ENCODE assay signal across 8 cellular contexts in the genomic region with DNA sequence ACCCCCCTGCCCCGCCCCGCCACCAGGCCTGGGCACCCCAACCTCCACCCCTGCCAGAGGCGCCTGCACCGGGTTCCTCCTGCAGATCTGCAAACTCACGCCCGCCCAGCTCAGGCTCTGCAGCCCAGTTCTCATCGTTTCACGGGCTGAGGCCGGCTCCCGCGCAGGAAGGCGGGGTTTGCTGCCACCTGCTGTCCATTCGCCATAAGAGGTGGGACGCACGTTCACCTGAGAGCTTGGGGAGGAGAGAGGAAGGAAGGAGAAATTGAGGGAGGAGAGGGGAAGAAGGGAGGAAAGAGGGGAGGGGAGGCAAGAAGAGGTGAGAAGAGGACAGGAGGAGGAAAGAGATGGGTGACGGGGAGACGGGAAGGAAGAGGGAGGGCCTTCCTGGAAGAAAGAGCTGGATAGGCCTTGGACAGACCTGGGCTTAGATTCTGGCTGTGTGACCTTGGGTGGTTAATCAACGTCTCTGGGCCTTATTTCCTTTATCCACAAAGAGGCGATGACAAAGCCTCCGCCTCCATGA.
DNase-seq lines count a peak whose midpoint lies in the region; ATAC-seq, FAIRE-seq and TF ChIP-seq lines count a peak whose summit lies in the region.

No MANE protein-coding gene starts in this region.

- H3K4me1 ChIP-seq in H1 (replicated peaks in 1 of 4; ENCODE audit: control insufficient read depth in 3 of 4, insufficient read depth in 4 of 4, low read length in 3 of 4), result peaks cover 0 to 10% (median 6%) of the 10 kb centered on the region in 4 experiments; a peak in 6 of 7 replicates

- no peak overlapping the region for H3K23ac ChIP-seq in H1 (ENCODE audit: insufficient read length)

- no peaks in the 10 kb centered on the region for H3K36me3 ChIP-seq in H1 (ENCODE audit: control insufficient read depth in 2 of 4, insufficient read depth in 4 of 4, low read length in 3 of 4)

- H2AFZ ChIP-seq in H1 (ENCODE audit: low read length), result no peak overlapping the region

- no peak overlapping the region for H3K56ac ChIP-seq in H1 (replicated peaks; ENCODE audit: insufficient read length, low read depth, low read length)

- no peak overlapping the region for H3K14ac ChIP-seq in H1 (ENCODE audit: insufficient read length)

- H3K23me2 ChIP-seq in H1 (ENCODE audit: low read depth, low read length), result peaks cover 5% of the 10 kb centered on the region; the same call in 1 of the 2 replicates

- peak; percentile 92 to 94 for TF ChIP-seq RAD21 in H1 (IDR thresholded peaks at IDR 0.05 in 1 of 2, conservative IDR thresholded peaks at IDR 0.05 in 1 of 2; ENCODE audit: low read depth in 2 of 2, low read length in 2 of 2)

- no peaks in the 10 kb centered on the region for H3K79me1 ChIP-seq in H1 (ENCODE audit: low read depth, low read length)

- peak overlapping the region in 3 of 4 experiments; percentile 20 to 53 (median 32); a peak in 2 of 8 replicates for H3K4me3 ChIP-seq in H1 (ENCODE audit: extremely low read depth in 1 of 4, insufficient read depth in 2 of 4, low read depth in 3 of 4, low read length in 4 of 4)

- TF ChIP-seq POLR2A in H54 (IDR thresholded peaks at IDR 0.05; ENCODE audit: low read depth, low read length) (no peak), H1 (IDR thresholded peaks at IDR 0.05; ENCODE audit: control extremely low read depth in 1 of 2, low read depth in 2 of 2, low read length in 2 of 2) (no peak)

- no peak overlapping the region for H3K9ac ChIP-seq in H1 (replicated peaks in 1 of 4; ENCODE audit: extremely low read depth in 1 of 4, low read depth in 3 of 4, low read length in 3 of 4)

- H4K5ac ChIP-seq in H1 (ENCODE audit: insufficient read length, low read depth, low read length), result no peak overlapping the region

- no peak overlapping the region for H3K4ac ChIP-seq in H1 (replicated peaks; ENCODE audit: insufficient read length, low read depth, low read length)

- H3K18ac ChIP-seq in H1 (ENCODE audit: extremely low read depth, low read length), result no peak overlapping the region

- DNase-seq in CD1c-positive myeloid dendritic cell (ENCODE audit: extremely low spot score) (peak; percentile 50), H54 (ENCODE audit: insufficient read length, low spot score) (peak; percentile 45), NCI-H748 (lab: John Stamatoyannopoulos, UW; ENCODE audit: unreplicated experiment) (peak; percentile 48), H1 (ENCODE audit: low read depth in 1 of 2, low spot score in 2 of 2) (peak; percentile 60 to 95), mucosa of gallbladder (ENCODE audit: low spot score) (peak; percentile 74)
- peak; percentile 13 to 23 for DNase-seq in activated CD8-positive, alpha-beta memory T cell treated with anti-CD3 and anti-CD28 coated beads for 4 hours (ENCODE audit: low read depth in 2 of 2)
- DNase-seq in stimulated activated CD8-positive, alpha-beta memory T cell treated with anti-CD3 and anti-CD28 coated beads, Interleukin-7, amount 100 ng/mL, for 48 hours (ENCODE audit: extremely low read depth in 1 of 2, low read depth in 1 of 2), result peak; percentile 24 to 45

- H2BK12ac ChIP-seq in H1 (ENCODE audit: low read depth, low read length), result peak overlapping the region; percentile 87; the same call in 1 of the 2 replicates

- 0 out of 2 replicates have a peak overlapping the region, but pooled peaks have one; percentile 34 for H2BK20ac ChIP-seq in H1 (ENCODE audit: low read length)

- TF ChIP-seq EP300 in H1 (IDR thresholded peaks at IDR 0.05; ENCODE audit: borderline replicate concordance in 1 of 2, low read depth in 2 of 2, low read length in 2 of 2), result no peak

- POLR2A ChIA-PET in H1 (lab: Charles Lee; ENCODE audit: partially characterized antibody), result interaction anchor here (0.7 to 1.1 kb wide), 3 partner anchors 17 to 114 kb away, joined by 4 to 6 read pairs (median 5); no protein-coding TSS in a partner anchor

- peak in 2 of 3 experiments; percentile 78 to 86; a peak in 3 of 4 replicates for TF ChIP-seq CTCF in H1 (IDR thresholded peaks at IDR 0.05; ENCODE audit: control extremely low read depth in 1 of 3, insufficient read depth in 1 of 3, low read depth in 1 of 3, low read length in 3 of 3)

- H2BK15ac ChIP-seq in H1 (ENCODE audit: low read length), result no peak overlapping the region

- no peak overlapping the region for H2BK120ac ChIP-seq in H1 (replicated peaks; ENCODE audit: low read depth, low read length)

- 14% methylated on average over 14 of the region's 20 CpGs; no CpG with 5 or more reads in 1 of the 2 experiments for WGBS in H1 (ENCODE audit: extremely low coverage in 1 of 2, insufficient coverage in 1 of 2, insufficient read length in 1 of 2, insufficient replicate concordance in 2 of 2, low coverage in 1 of 2, low lambda C conversion rate in 2 of 2, missing lambda C conversion rate in 1 of 2), 2 experiments

- no peak overlapping the region for H2AK5ac ChIP-seq in H1 (ENCODE audit: low read depth, low read length)

- H4K91ac ChIP-seq in H1 (replicated peaks; ENCODE audit: insufficient read length, low read length), result no peak overlapping the region

- no peak for FAIRE-seq in H54 (lab: Jason Lieb, UNC)
- FAIRE-seq in H1 (lab: Jason Lieb, UNC), result peak; percentile 81

- no peaks in the 10 kb centered on the region for H4K20me1 ChIP-seq in H1 (replicated peaks in 1 of 2; ENCODE audit: control insufficient read depth in 1 of 2, insufficient read depth in 2 of 2, low read length in 2 of 2)

- H3K9me3 ChIP-seq in H1 (ENCODE audit: insufficient read depth in 2 of 2, low read depth in 1 of 2, low read length in 1 of 2), result no peaks in the 10 kb centered on the region

- no peak overlapping the region for H4K8ac ChIP-seq in H1 (ENCODE audit: extremely low read depth, insufficient read depth, low read length)

- CTCF ChIA-PET in H1 (lab: Charles Lee; ENCODE audit: partially characterized antibody), result interaction anchor here (0.5 to 6.7 kb wide), 58 partner anchors 8 to 422 kb away, joined by 3 to 69 read pairs (median 4); a partner anchor contains a TSS

- no peak overlapping the region for H3K27ac ChIP-seq in H1 (ENCODE audit: low read depth, low read length)

- no peaks in the 10 kb centered on the region for H3K79me2 ChIP-seq in H1 (ENCODE audit: control insufficient read depth in 1 of 2, insufficient read depth in 2 of 2, low read length in 2 of 2)

- H3K4me2 ChIP-seq in H1 (ENCODE audit: insufficient read depth in 1 of 2, low read depth in 2 of 2, low read length in 2 of 2), result peak overlapping the region; percentile 44 to 68; a peak in 2 of 4 replicates

- no peak overlapping the region for H2BK5ac ChIP-seq in H1 (ENCODE audit: low read depth, low read length)

- ATAC-seq in GM21515 (IDR thresholded peaks at IDR 0.05; ENCODE audit: unreplicated experiment), result no peak

- peaks cover 0 to 11% (median 9%) of the 10 kb centered on the region in 4 experiments; a peak in 6 of 7 replicates for H3K27me3 ChIP-seq in H1 (replicated peaks in 1 of 4; ENCODE audit: control insufficient read depth in 3 of 4, extremely low read depth in 1 of 4, insufficient read depth in 3 of 4, low read length in 3 of 4)

TF ChIP-seq in H1, 55 proteins besides CTCF, POLR2A, EP300 and RAD21:
- TF ChIP-seq HDAC2 (IDR thresholded peaks at IDR 0.05; ENCODE audit: borderline replicate concordance in 1 of 2, low read depth in 2 of 2, low read length in 2 of 2) (no peak), RNF2 (IDR thresholded peaks at IDR 0.05; ENCODE audit: borderline replicate concordance, low read depth, low read length, missing control alignments, poor library complexity, severe bottlenecking) (no peak), EGR1 (IDR thresholded peaks at IDR 0.05; ENCODE audit: borderline replicate concordance, low read depth, low read length) (0 out of 2 replicates have a peak, but pooled peaks have one; percentile 25), CHD1 (IDR thresholded peaks at IDR 0.05; ENCODE audit: low read depth, low read length) (no peak), KDM1A (IDR thresholded peaks at IDR 0.05; ENCODE audit: borderline replicate concordance, low read length) (peak; percentile 81; the same call in 1 of the 2 replicates), MAFK (IDR thresholded peaks at IDR 0.05; ENCODE audit: low read depth, low read length) (peak; percentile 37; the same call in 1 of the 2 replicates), CREB1 (IDR thresholded peaks at IDR 0.05) (no peak), POLR2AphosphoS5 (IDR thresholded peaks at IDR 0.05; ENCODE audit: low read depth, low read length) (no peak), GTF2F1 (IDR thresholded peaks at IDR 0.05; ENCODE audit: borderline replicate concordance, low read depth, low read length) (no peak), KDM4A (IDR thresholded peaks at IDR 0.05; ENCODE audit: low read depth, low read length, severe bottlenecking) (no peak)
- TF ChIP-seq, protein P1, sequence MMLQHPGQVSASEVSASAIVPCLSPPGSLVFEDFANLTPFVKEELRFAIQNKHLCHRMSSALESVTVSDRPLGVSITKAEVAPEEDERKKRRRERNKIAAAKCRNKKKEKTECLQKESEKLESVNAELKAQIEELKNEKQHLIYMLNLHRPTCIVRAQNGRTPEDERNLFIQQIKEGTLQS (IDR thresholded peaks at IDR 0.05; ENCODE audit: insufficient read depth, low read depth, low read length), result 0 out of 2 replicates have a peak, but pooled peaks have one; percentile 11
- TF ChIP-seq, protein P2, sequence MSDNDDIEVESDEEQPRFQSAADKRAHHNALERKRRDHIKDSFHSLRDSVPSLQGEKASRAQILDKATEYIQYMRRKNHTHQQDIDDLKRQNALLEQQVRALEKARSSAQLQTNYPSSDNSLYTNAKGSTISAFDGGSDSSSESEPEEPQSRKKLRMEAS (IDR thresholded peaks at IDR 0.05), result 0 out of 2 replicates have a peak, but pooled peaks have one; percentile 16
- TF ChIP-seq, protein P3, sequence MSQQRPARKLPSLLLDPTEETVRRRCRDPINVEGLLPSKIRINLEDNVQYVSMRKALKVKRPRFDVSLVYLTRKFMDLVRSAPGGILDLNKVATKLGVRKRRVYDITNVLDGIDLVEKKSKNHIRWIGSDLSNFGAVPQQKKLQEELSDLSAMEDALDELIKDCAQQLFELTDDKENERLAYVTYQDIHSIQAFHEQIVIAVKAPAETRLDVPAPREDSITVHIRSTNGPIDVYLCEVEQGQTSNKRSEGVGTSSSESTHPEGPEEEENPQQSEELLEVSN (IDR thresholded peaks at IDR 0.05), result peak; percentile 53

Comparison
In these comparisons a context has a peak if more than half of its experiments do, and no peak if none do; other contexts are left out.
1. DNase-seq: peak in every context shown above with its lines; median percentile 78 in H1; 74 in mucosa of gallbladder; 50 in CD1c-positive myeloid dendritic cell; 48 in NCI-H748; 45 in H54; 34 in stimulated activated CD8-positive, alpha-beta memory T cell treated with anti-CD3 and anti-CD28 coated beads, Interleukin-7, amount 100 ng/mL, for 48 hours; 18 in activated CD8-positive, alpha-beta memory T cell treated with anti-CD3 and anti-CD28 coated beads for 4 hours.